13 cellular contexts compared by ENCODE assay signal in genomic region chr6:40688214-40688761, GRCh38.
DNase-seq lines count a peak whose midpoint lies in the region; ATAC-seq and TF ChIP-seq lines count a peak whose summit lies in the region.
"Had no signal": no experiment of that assay in that cellular context is flagged by ENCODE, and none has a peak within 500 bp of the region (broad histone marks: within the 10 kb centered on the region; RNA-seq: fewer than 3 reads in every experiment).

No MANE protein-coding gene starts in this region.

- H3K4me1 ChIP-seq in BE2C, result peaks cover 12% of the 10 kb centered on the region

- H3K27me3 ChIP-seq in BE2C, result no peaks in the 10 kb centered on the region
- H3K27me3 ChIP-seq: BLaER1 treated with 17β-estradiol and CSF1 and Interleukin-3, amounts not matched to agents 10 nM and 100 nM; MG63 had no signal

- ATAC-seq in Right ventricle myocardium superior (ENCODE audit: poor library complexity) (peak; percentile 22), left cardiac atrium (peak; percentile 41 to 75), HG03521 (IDR thresholded peaks at IDR 0.05; ENCODE audit: unreplicated experiment) (no peak)

- intact Hi-C loops in Right ventricle myocardium superior (cut with DNase I) (no loop called here), cardiac septum (cut with DNase I) (no loop called here), left cardiac atrium (cut with DNase I) (no loop called here)

- H3K4me3 ChIP-seq in BE2C (ENCODE audit: low read depth, low read length), result no peak overlapping the region
- H3K4me3 ChIP-seq: BLaER1 treated with 17β-estradiol and CSF1 and Interleukin-3, amounts not matched to agents 10 nM and 100 nM; MG63 had no signal

- no peak for TF ChIP-seq CTCF in BE2C (IDR thresholded peaks at IDR 0.05; ENCODE audit: low read depth, low read length)

- DNase-seq in Right ventricle myocardium superior (no peak), cardiac septum (ENCODE audit: low spot score) (no peak), NCI-H2196 treated with DMSO at 0.1 percent for 48 hours (lab: John Stamatoyannopoulos, UW; ENCODE audit: unreplicated experiment) (peak; percentile 15), left cardiac atrium (no peak), NCI-H1694 treated with DMSO at 0.1 percent for 48 hours (lab: John Stamatoyannopoulos, UW) (no peak), BE2C (no peak)
- DNase-seq: GOT3, MG63, NCI-H1092, NCI-H1694, NCI-H446 had no signal

- no peaks in the 10 kb centered on the region for H3K9me3 ChIP-seq in BE2C
- H3K9me3 ChIP-seq: MG63 had no signal

- H3K36me3 ChIP-seq in BE2C, result no peaks in the 10 kb centered on the region
- H3K36me3 ChIP-seq: BLaER1 treated with 17β-estradiol and CSF1 and Interleukin-3, amounts not matched to agents 10 nM and 100 nM; MG63 had no signal
